In genomic region chr12:4320859-4321701, GRCh38 we compare ENCODE assay signal across 8 cellular contexts. TPM values are rescaled to one million over a fixed set of nuclear protein-coding genes. Genes with fewer than 3 reads are reported as not detected.
DNase-seq lines count a peak whose midpoint lies in the region; ATAC-seq, FAIRE-seq and TF ChIP-seq lines count a peak whose summit lies in the region.

TSS of gene TIGAR (plus strand) at chr12:4321213. CDS start at chr12:4321272, 59 bp downstream.

- no peaks in the 10 kb centered on the region for H3K27me3 ChIP-seq in right atrium auricular region
- no peaks in the 10 kb centered on the region for H3K27me3 ChIP-seq in psoas muscle (ENCODE audit: insufficient read depth in 3 of 3, low read length in 2 of 3)

- peaks cover 0 to 20% of the 10 kb centered on the region in 2 donors for H3K4me1 ChIP-seq in right atrium auricular region
- H3K4me1 ChIP-seq in psoas muscle = peaks cover 25% of the 10 kb centered on the region

- H3K9me3 ChIP-seq in right atrium auricular region (no peaks in the 10 kb centered on the region), psoas muscle (no peaks in the 10 kb centered on the region)

- TF ChIP-seq CTCF in right atrium auricular region (IDR thresholded peaks at IDR 0.05) (no peak), psoas muscle (IDR thresholded peaks at IDR 0.05) (no peak)

- 0% methylated on average over 52 to 76 of the region's 76 CpGs for WGBS in psoas muscle, 3 donors

- FAIRE-seq in urothelium cell line (lab: Jason Lieb, UNC) = peak; percentile 99

- peak within 1 kb of the TSS; percentile 70 to 92 for H3K4me3 ChIP-seq in right atrium auricular region
- peak within 1 kb of the TSS; percentile 99 for H3K4me3 ChIP-seq in psoas muscle

- intact Hi-C loops in psoas muscle (cut with DNase I) = no loop called here

- H3K27ac ChIP-seq in right atrium auricular region (peak within 1 kb of the TSS; percentile 85 to 91), psoas muscle (peak within 1 kb of the TSS; percentile 98)

- H3K36me3 ChIP-seq in right atrium auricular region (no peaks in the 10 kb centered on the region), psoas muscle (ENCODE audit: insufficient read depth in 1 of 2, low read depth in 1 of 2) (peaks cover 0 to 6% of the 10 kb centered on the region in 2 donors)

- ATAC-seq in GM18502 (IDR thresholded peaks at IDR 0.05; ENCODE audit: poor library complexity, unreplicated experiment) (peak; percentile 94), HG02943 (IDR thresholded peaks at IDR 0.05; ENCODE audit: low read depth, unreplicated experiment) (peak; percentile 96), psoas muscle (peak; percentile 99 to 100 (median 100))

- DNase-seq in NCI-H187 (lab: John Stamatoyannopoulos, UW) (peak; percentile 78 to 91), T-helper 2 cell (peak; percentile 83 to 97 (median 90)), anterior cingulate cortex (lab: John Stamatoyannopoulos, UW) (peak; percentile 48 to 96 (median 90)), right atrium auricular region (ENCODE audit: low spot score) (peak; percentile 92), psoas muscle (peak; percentile 94 to 97), urothelium cell line (ENCODE audit: low spot score) (peak; percentile 100)

RNA-seq across cellular contexts. Expression of gene TIGAR, which starts in this region (rescaled TPM):
- 1 to 10 TPM; 3.7 to 4.2 TPM for total RNA-seq in right atrium auricular region
- 10 to 100 TPM; 10.9 to 17.3 (median 11.8) TPM for total RNA-seq in psoas muscle
- polyA plus RNA-seq in psoas muscle = 10 to 100 TPM in 1 of 3 donors, 1 to 10 TPM in 2; 6.3 to 20.0 (median 8.1) TPM

Comparison
In these comparisons a context has a peak if more than half of its experiments do, and no peak if none do; other contexts are left out.
1. Peak in every context shown above with its lines: DNase-seq, ATAC-seq, H3K4me3 ChIP-seq and H3K27ac ChIP-seq.